9 cellular contexts compared by ENCODE assay signal in genomic region chr18:63683152-63683551, GRCh38. TPM values are rescaled to one million over a fixed set of nuclear protein-coding genes. Genes with fewer than 3 reads are reported as not detected.
DNase-seq lines count a peak whose midpoint lies in the region; ATAC-seq, FAIRE-seq and TF ChIP-seq lines count a peak whose summit lies in the region.
"Had no signal": no experiment of that assay in that cellular context is flagged by ENCODE, and none has a peak within 500 bp of the region (broad histone marks: within the 10 kb centered on the region; RNA-seq: fewer than 3 reads in every experiment).

No MANE protein-coding gene starts in this region.

- peak; percentile 95 for FAIRE-seq in keratinocyte (lab: Jason Lieb, UNC)

- H2AFZ ChIP-seq in keratinocyte (ENCODE audit: control insufficient read depth, low read length): peak overlapping the region; percentile 85

- H3K79me2 ChIP-seq in keratinocyte (ENCODE audit: control insufficient read depth, insufficient read depth, low read length): no peaks in the 10 kb centered on the region

- no peaks in the 10 kb centered on the region for H3K36me3 ChIP-seq in keratinocyte (ENCODE audit: control insufficient read depth in 2 of 2, extremely low read depth in 1 of 2, insufficient read depth in 2 of 2, low read length in 2 of 2)
- H3K36me3 ChIP-seq in psoas muscle (ENCODE audit: insufficient read depth in 1 of 2, low read depth in 1 of 2): no peaks in the 10 kb centered on the region
- H3K36me3 ChIP-seq: BLaER1 treated with 17β-estradiol and CSF1 and Interleukin-3, amounts not matched to agents 10 nM and 100 nM had no signal

- intact Hi-C loops in Right ventricle myocardium superior (cut with DNase I): no loop called here
- intact Hi-C loops in cardiac septum (cut with DNase I): no loop called here
- intact Hi-C loops in psoas muscle (cut with DNase I): no loop called here

- no peaks in the 10 kb centered on the region for H4K20me1 ChIP-seq in keratinocyte (ENCODE audit: control insufficient read depth, extremely low read depth, insufficient read depth, low read length)
- H4K20me1 ChIP-seq: BLaER1 treated with 17β-estradiol and CSF1 and Interleukin-3, amounts not matched to agents 10 nM and 100 nM had no signal

- peaks cover 21% of the 10 kb centered on the region for H3K4me1 ChIP-seq in keratinocyte (ENCODE audit: control insufficient read depth, extremely low read depth, insufficient read depth, low read length)
- no peaks in the 10 kb centered on the region for H3K4me1 ChIP-seq in psoas muscle
- H3K4me1 ChIP-seq: BLaER1 treated with 17β-estradiol and CSF1 and Interleukin-3, amounts not matched to agents 10 nM and 100 nM had no signal

- H3K4me2 ChIP-seq in keratinocyte (ENCODE audit: control insufficient read depth, extremely low read depth, insufficient read depth, low read depth, low read length): peak overlapping the region; percentile 68
- H3K4me2 ChIP-seq: BLaER1 treated with 17β-estradiol and CSF1 and Interleukin-3, amounts not matched to agents 10 nM and 100 nM had no signal

- dilution Hi-C loops in keratinocyte (cut with MboI; ENCODE audit: extremely low pct_ligation_motif_present, low sequenced_read_pairs): no loop called here

- TF ChIP-seq CTCF in keratinocyte (optimal IDR thresholded peaks at IDR 0.05 in 1 of 3, IDR thresholded peaks at IDR 0.05 in 1 of 3, conservative IDR thresholded peaks at IDR 0.05 in 1 of 3; ENCODE audit: extremely low read depth in 1 of 3, insufficient read depth in 2 of 3, low read length in 3 of 3) (no peak), psoas muscle (IDR thresholded peaks at IDR 0.05) (no peak)

- peak overlapping the region; percentile 53 for H3K9ac ChIP-seq in keratinocyte (ENCODE audit: control insufficient read depth, extremely low read depth, insufficient read depth, low read length)
- H3K9ac ChIP-seq: BLaER1 treated with 17β-estradiol and CSF1 and Interleukin-3, amounts not matched to agents 10 nM and 100 nM had no signal

- no peaks in the 10 kb centered on the region for H3K27me3 ChIP-seq in keratinocyte (ENCODE audit: control insufficient read depth, extremely low read depth, insufficient read depth, low read length)
- no peaks in the 10 kb centered on the region for H3K27me3 ChIP-seq in psoas muscle (ENCODE audit: insufficient read depth in 3 of 3, low read length in 2 of 3)
- H3K27me3 ChIP-seq: BLaER1 treated with 17β-estradiol and CSF1 and Interleukin-3, amounts not matched to agents 10 nM and 100 nM had no signal

- H3K9me3 ChIP-seq in keratinocyte (ENCODE audit: control insufficient read depth, low read depth, low read length): no peaks in the 10 kb centered on the region
- H3K9me3 ChIP-seq in psoas muscle: no peaks in the 10 kb centered on the region

- H3K27ac ChIP-seq in keratinocyte (ENCODE audit: control insufficient read depth, insufficient read depth, low read length): peak overlapping the region; percentile 81
- H3K27ac ChIP-seq in psoas muscle: no peak overlapping the region
- H3K27ac ChIP-seq: BLaER1 treated with 17β-estradiol and CSF1 and Interleukin-3, amounts not matched to agents 10 nM and 100 nM had no signal

- no peaks in the 10 kb centered on the region for H3K9me1 ChIP-seq in keratinocyte (ENCODE audit: control insufficient read depth, extremely low read depth, insufficient read depth, low read length)

- no peak overlapping the region for H3K4me3 ChIP-seq in keratinocyte (ENCODE audit: control insufficient read depth in 2 of 3, extremely low read depth in 1 of 3, insufficient read depth in 2 of 3, low read depth in 1 of 3, low read length in 3 of 3)
- no peak overlapping the region for H3K4me3 ChIP-seq in psoas muscle
- H3K4me3 ChIP-seq: BLaER1 treated with 17β-estradiol and CSF1 and Interleukin-3, amounts not matched to agents 10 nM and 100 nM had no signal

- 26 to 34% (median 29%) methylated on average over 2 of the region's 2 CpGs for WGBS in psoas muscle, 3 donors

- ATAC-seq in Right ventricle myocardium superior (ENCODE audit: poor library complexity) (peak; percentile 43), psoas muscle (no peak)

- DNase-seq in Right ventricle myocardium superior: no peak
- no peak for DNase-seq in cardiac septum (ENCODE audit: low spot score)
- peak; percentile 29 for DNase-seq in astrocyte of the hippocampus (ENCODE audit: low read depth, low spot score)
- peak; percentile 75 for DNase-seq in keratinocyte (ENCODE audit: low read depth, low spot score)
- peak; percentile 49 for DNase-seq in ureter (ENCODE audit: low spot score)
- no peak for DNase-seq in activated CD4-positive, alpha-beta T cell treated with anti-CD3 and anti-CD28 coated beads for 48 hours
- DNase-seq in psoas muscle: no peak
- no peak for DNase-seq in cortex of kidney (lab: John Stamatoyannopoulos, UW)

RNA-seq across cellular contexts. Expression of gene SERPINB11, which starts 19.6 kb away (rescaled TPM):
- not detected for total RNA-seq in Right ventricle myocardium superior
- not detected for total RNA-seq in cardiac septum
- polyA plus RNA-seq in keratinocyte: not detected in 3 replicates
- polyA plus RNA-seq in keratinocyte (2011; ENCODE audit: low read depth): not detected
- polyA plus RNA-seq in keratinocyte (2011; cell fraction: cytosol; rRNA removed): not detected in 2 replicates
- not detected in 2 replicates for polyA plus RNA-seq in keratinocyte (2011; cell fraction: nucleus; rRNA removed)
- polyA plus RNA-seq in keratinocyte (2012; ENCODE audit: low replicate concordance): not detected in 2 replicates
- polyA minus RNA-seq in keratinocyte: not detected in 3 replicates
- polyA minus RNA-seq in keratinocyte (2011; cell fraction: cytosol; rRNA and poly(A)+ RNA removed): not detected
- polyA minus RNA-seq in keratinocyte (2011; cell fraction: nucleus; rRNA and poly(A)+ RNA removed): not detected in 2 replicates
- not detected for total RNA-seq in ureter
- not detected for total RNA-seq in psoas muscle
- polyA plus RNA-seq in psoas muscle: not detected

RNA-seq across cellular contexts. Expression of gene SERPINB3, which starts 21.5 kb away (rescaled TPM):
- not detected for total RNA-seq in Right ventricle myocardium superior
- not detected for total RNA-seq in cardiac septum
- polyA plus RNA-seq in keratinocyte: 3.8 to 26.8 TPM (median 12.7 TPM) in 3 replicates
- polyA plus RNA-seq in keratinocyte (2011; ENCODE audit: low read depth): 39.6 TPM
- polyA plus RNA-seq in keratinocyte (2011; cell fraction: cytosol; rRNA removed): 5.3 and 8.6 TPM in 2 replicates
- 7.8 and 8.2 TPM in 2 replicates for polyA plus RNA-seq in keratinocyte (2011; cell fraction: nucleus; rRNA removed)
- 2.4 and 61.2 TPM in 2 replicates for polyA plus RNA-seq in keratinocyte (2012; ENCODE audit: low replicate concordance)
- polyA minus RNA-seq in keratinocyte: 0.30 to 16.2 TPM (median 8.3 TPM) in 3 replicates
- 2.5 TPM for polyA minus RNA-seq in keratinocyte (2011; cell fraction: cytosol; rRNA and poly(A)+ RNA removed)
- polyA minus RNA-seq in keratinocyte (2011; cell fraction: nucleus; rRNA and poly(A)+ RNA removed): 2.8 and 3.6 TPM in 2 replicates
- not detected for total RNA-seq in ureter
- under 1 TPM in 1 of 4 donors, not detected in 3; 0.12 TPM for total RNA-seq in psoas muscle
- polyA plus RNA-seq in psoas muscle: under 1 TPM; 0.03 to 0.08 (median 0.06) TPM

RNA-seq across cellular contexts. Expression of gene SERPINB4, which starts 39.1 kb away (rescaled TPM):
- total RNA-seq in Right ventricle myocardium superior (not detected), cardiac septum (not detected), ureter (not detected), psoas muscle (not detected)
- polyA plus RNA-seq in keratinocyte (0.52 to 4.7 TPM (median 2.4 TPM) in 3 replicates), psoas muscle (under 1 TPM in 1 of 3 donors, not detected in 2; 0.04 TPM)
- 7.5 TPM for polyA plus RNA-seq in keratinocyte (2011; ENCODE audit: low read depth)
- polyA plus RNA-seq in keratinocyte (2011; cell fraction: cytosol; rRNA removed): 0.77 and 0.96 TPM in 2 replicates
- 0.85 and 1.0 TPM in 2 replicates for polyA plus RNA-seq in keratinocyte (2011; cell fraction: nucleus; rRNA removed)
- polyA plus RNA-seq in keratinocyte (2012; ENCODE audit: low replicate concordance): 0.34 and 6.5 TPM in 2 replicates
- 1.5 to 2.6 TPM (median 2.4 TPM) in 3 replicates for polyA minus RNA-seq in keratinocyte
- not detected for polyA minus RNA-seq in keratinocyte (2011; cell fraction: cytosol; rRNA and poly(A)+ RNA removed)
- 1.6 TPM in 1 of 2 replicates, not detected in the other for polyA minus RNA-seq in keratinocyte (2011; cell fraction: nucleus; rRNA and poly(A)+ RNA removed)

Comparison
In these comparisons a context has a peak if more than half of its experiments do, and no peak if none do; other contexts are left out.
1. DNase-seq: peak in astrocyte of the hippocampus (single experiment), keratinocyte (single experiment) and ureter (single experiment); none in Right ventricle myocardium superior (single experiment), cardiac septum (single experiment), activated CD4-positive, alpha-beta T cell treated with anti-CD3 and anti-CD28 coated beads for 48 hours (single experiment), psoas muscle (0 of 2) and cortex of kidney (single experiment).